ENCODE assay signal across 8 cellular contexts in genomic region chr15:45200799-45201556, GRCh38.
DNase-seq lines count a peak whose midpoint lies in the region; ATAC-seq lines count a peak whose summit lies in the region.

No MANE protein-coding gene starts in this region.

- H3K27ac ChIP-seq in cingulate gyrus (ENCODE audit: low read depth, low read length), result peak overlapping the region; percentile 99

- ATAC-seq in HG02938 (IDR thresholded peaks at IDR 0.05; ENCODE audit: unreplicated experiment) (peak; percentile 3), GM18517 (IDR thresholded peaks at IDR 0.05; ENCODE audit: unreplicated experiment) (no peak)

- DNase-seq in DMS79 treated with DMSO at 0.1 percent for 48 hours (lab: John Stamatoyannopoulos, UW) (peak; percentile 54), NCI-H446 (lab: John Stamatoyannopoulos, UW) (peak; percentile 62 to 81), left kidney (ENCODE audit: low read depth, low spot score) (peak; percentile 93)
- DNase-seq in activated CD4-positive, alpha-beta T cell treated with anti-CD3 and anti-CD28 coated beads for 24 hours (ENCODE audit: low read depth in 2 of 2), result peak; percentile 66 to 86
- DNase-seq in stimulated activated CD4-positive, alpha-beta T cell treated with anti-CD3 and anti-CD28 coated beads, Interleukin-1b, Interleukin-23, amount 100 ng/mL, for 4 hours (ENCODE audit: low read depth in 2 of 2), result peak; percentile 64 to 81
